ENCODE assay signal across 35 cellular contexts in the genomic region with DNA sequence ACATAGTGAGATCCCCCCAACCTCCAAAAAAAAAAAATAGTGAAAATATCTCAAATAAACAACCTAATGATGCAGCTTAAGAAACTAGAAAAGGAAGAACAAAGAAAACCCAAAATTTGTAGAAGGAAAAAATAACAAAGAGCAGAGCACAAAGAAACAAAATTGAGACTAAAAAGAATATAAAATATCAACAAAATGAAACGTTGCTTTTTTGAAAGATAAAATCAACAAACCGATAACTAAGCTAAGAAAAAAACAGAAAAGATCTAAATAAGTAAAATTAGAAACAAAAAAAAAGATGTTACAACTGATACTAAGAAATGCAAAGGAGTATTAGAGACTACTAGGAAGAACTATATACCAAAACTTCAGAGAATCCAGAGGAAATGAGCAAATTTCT.
"Had no signal": no experiment of that assay in that cellular context is flagged by ENCODE, and none has a peak within 500 bp of the region (broad histone marks: within the 10 kb centered on the region; RNA-seq: fewer than 3 reads in every experiment).

No MANE protein-coding gene starts in this region.

- H3K4me3 ChIP-seq: MG63 had no signal

- DNase-seq: Karpas-422, Kasumi-1, MG63, MM.1S, MV-4-11, NCI-H1048, NCI-H1092, NCI-H1092 treated with DMSO at 0.1 percent for 48 hours, NCI-H1105, NCI-H1105 treated with DMSO at 0.1 percent for 48 hours, NCI-H1417, NCI-H1417 treated with DMSO at 0.1 percent for 48 hours, NCI-H1436, NCI-H1436 treated with DMSO at 0.1 percent for 48 hours, NCI-H146, NCI-H1694, NCI-H1694 treated with DMSO at 0.1 percent for 48 hours, NCI-H187, NCI-H187 treated with DMSO at 0.1 percent for 48 hours, NCI-H1930, NCI-H2029, NCI-H2029 treated with DMSO at 0.1 percent for 48 hours, NCI-H2081, NCI-H2081 treated with DMSO at 0.1 percent for 48 hours, NCI-H2107, NCI-H2171, NCI-H2171 treated with DMSO at 0.1 percent for 48 hours, NCI-H2227 treated with DMSO at 0.1 percent for 48 hours, NCI-H226, NCI-H345, NCI-H446, NCI-H446 treated with DMSO at 0.1 percent for 48 hours, NCI-H510A, NCI-H510A treated with DMSO at 0.1 percent for 48 hours had no signal

- H3K9ac ChIP-seq: KMS-11 had no signal

- H3K4me2 ChIP-seq: KMS-11 had no signal

- H3K36me3 ChIP-seq: MG63 had no signal

- H3K27me3 ChIP-seq: MG63 had no signal

- H3K27ac ChIP-seq: KMS-11 had no signal

- H3K9me3 ChIP-seq: MG63 had no signal
